ENCODE assay signal across 21 cellular contexts in the genomic region with DNA sequence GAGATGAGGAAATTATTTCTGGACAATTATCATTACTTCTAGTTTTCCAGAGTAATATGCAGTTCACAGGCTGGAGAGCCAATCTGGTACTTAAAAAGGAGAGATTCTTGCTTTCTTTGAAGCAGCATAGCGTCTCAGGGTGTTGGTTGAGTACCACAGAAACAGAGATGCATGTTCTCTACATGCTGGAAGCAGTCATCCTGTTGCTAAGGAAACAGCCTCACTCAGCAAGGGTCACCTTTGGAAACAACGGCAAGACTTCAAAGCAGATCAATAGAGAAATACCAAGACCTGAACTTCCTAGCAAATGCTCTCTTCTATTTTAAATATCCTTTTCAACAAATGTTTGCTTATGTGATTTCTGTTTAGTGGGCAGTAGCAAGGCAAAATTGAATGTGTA.
"Had no signal": no experiment of that assay in that cellular context is flagged by ENCODE, and none has a peak within 500 bp of the region (broad histone marks: within the 10 kb centered on the region; RNA-seq: fewer than 3 reads in every experiment).

No MANE protein-coding gene starts in this region.

- H3K27ac ChIP-seq: body of pancreas, coronary artery, gastrocnemius medialis, heart left ventricle, left lung, spleen, thyroid gland had no signal

- H3K4me3 ChIP-seq: body of pancreas, coronary artery, gastrocnemius medialis, heart left ventricle, left lung, spleen, thyroid gland had no signal

- H3K4me1 Mint-ChIP-seq: activated CD4-positive, alpha-beta T cell treated with anti-CD3 and anti-CD28 coated beads, Interleukin-2, amount 10 ng/mL, durations not matched to agents 24 days and 14 days; activated naive CD8-positive, alpha-beta T cell treated with anti-CD3 and anti-CD28 coated beads, Interleukin-2, amount 10 ng/mL, durations not matched to agents 7 days and 5 days had no signal

- ATAC-seq: activated CD8-positive, alpha-beta T cell treated with anti-CD3 and anti-CD28 coated beads for 36 hours; body of pancreas; esophagus mucosa; gastrocnemius medialis; heart left ventricle; left lung; natural killer cell treated with Interleukin-12 subunit alpha and Interleukin-12 subunit beta and Interleukin-15 and Interleukin-18, amount 100 ng/mL, for 72 hours; stimulated activated naive B cell treated with anti-CD40 and anti-IgM and Interleukin-4, amounts not matched to agents 10 μg/mL and 1 μg/mL and 100 μg/mL, for 72 hours had no signal

- H3K27me3 Mint-ChIP-seq: activated CD4-positive, alpha-beta T cell treated with anti-CD3 and anti-CD28 coated beads, Interleukin-2, amount 10 ng/mL, durations not matched to agents 24 days and 14 days; activated CD8-positive, alpha-beta T cell treated with anti-CD3 and anti-CD28 coated beads for 36 hours; activated naive CD8-positive, alpha-beta T cell treated with anti-CD3 and anti-CD28 coated beads, Interleukin-2, amount 10 ng/mL, durations not matched to agents 7 days and 5 days; activated T-cell treated with anti-CD3 and anti-CD28 coated beads, Interleukin-2, amount 50 U/mL, for 24 hours; natural killer cell treated with Interleukin-12 subunit alpha and Interleukin-12 subunit beta and Interleukin-15 and Interleukin-18, amount 100 ng/mL, for 72 hours had no signal

- DNase-seq: activated CD4-positive, alpha-beta T cell treated with anti-CD3 and anti-CD28 coated beads, Interleukin-2, amount 10 ng/mL, durations not matched to agents 24 days and 14 days; activated CD4-positive, CD25-positive, alpha-beta regulatory T cell; activated CD8-positive, alpha-beta T cell treated with anti-CD3 and anti-CD28 coated beads for 36 hours; activated naive CD4-positive, alpha-beta T cell treated with Interleukin-2 at 50 U/mL for 16 hours; activated naive CD8-positive, alpha-beta T cell treated with anti-CD3 and anti-CD28 coated beads, Interleukin-2, amount 10 ng/mL, durations not matched to agents 7 days and 5 days; activated T-cell treated with anti-CD3 and anti-CD28 coated beads, Interleukin-2, amount 50 U/mL, for 24 hours; amygdala; body of pancreas; effector CD4-positive, alpha-beta T cell; gastrocnemius medialis; heart left ventricle; left lung; spleen; stimulated activated naive B cell treated with anti-CD40 and anti-IgM and Interleukin-4, amounts not matched to agents 10 μg/mL and 1 μg/mL and 100 μg/mL, for 72 hours; T1000; thyroid gland had no signal

- H3K4me3 Mint-ChIP-seq: activated CD4-positive, alpha-beta T cell treated with anti-CD3 and anti-CD28 coated beads, Interleukin-2, amount 10 ng/mL, durations not matched to agents 24 days and 14 days; activated CD8-positive, alpha-beta T cell treated with anti-CD3 and anti-CD28 coated beads for 36 hours; activated naive CD8-positive, alpha-beta T cell treated with anti-CD3 and anti-CD28 coated beads, Interleukin-2, amount 10 ng/mL, durations not matched to agents 7 days and 5 days; activated T-cell treated with anti-CD3 and anti-CD28 coated beads, Interleukin-2, amount 50 U/mL, for 24 hours; mesothelial cell of epicardium; natural killer cell treated with Interleukin-12 subunit alpha and Interleukin-12 subunit beta and Interleukin-15 and Interleukin-18, amount 100 ng/mL, for 72 hours; stimulated activated naive B cell treated with anti-CD40 and anti-IgM and Interleukin-4, amounts not matched to agents 10 μg/mL and 1 μg/mL and 100 μg/mL, for 72 hours had no signal

- H3K9me3 Mint-ChIP-seq: activated CD4-positive, alpha-beta T cell treated with anti-CD3 and anti-CD28 coated beads, Interleukin-2, amount 10 ng/mL, durations not matched to agents 24 days and 14 days; mesothelial cell of epicardium; stimulated activated naive B cell treated with anti-CD40 and anti-IgM and Interleukin-4, amounts not matched to agents 10 μg/mL and 1 μg/mL and 100 μg/mL, for 72 hours had no signal

- H3K27ac Mint-ChIP-seq: activated CD4-positive, alpha-beta T cell treated with anti-CD3 and anti-CD28 coated beads, Interleukin-2, amount 10 ng/mL, durations not matched to agents 24 days and 14 days; activated CD8-positive, alpha-beta T cell treated with anti-CD3 and anti-CD28 coated beads for 36 hours; activated naive CD8-positive, alpha-beta T cell treated with anti-CD3 and anti-CD28 coated beads, Interleukin-2, amount 10 ng/mL, durations not matched to agents 7 days and 5 days; activated T-cell treated with anti-CD3 and anti-CD28 coated beads, Interleukin-2, amount 50 U/mL, for 24 hours; activated T-helper 2 cell treated with anti-CD3 and anti-CD28 coated beads, Interferon-gamma antibody, Interleukin-2, Interleukin-4, amounts not matched to agents 10 μg/mL and 5 μg/mL and 100 μg/mL, durations not matched to agents 14 hours and 24 hours and 36 hours; mesothelial cell of epicardium; natural killer cell treated with Interleukin-12 subunit alpha and Interleukin-12 subunit beta and Interleukin-15 and Interleukin-18, amount 100 ng/mL, for 72 hours; stimulated activated naive B cell treated with anti-CD40 and anti-IgM and Interleukin-4, amounts not matched to agents 10 μg/mL and 1 μg/mL and 100 μg/mL, for 72 hours had no signal

- H3K9me3 ChIP-seq: body of pancreas, gastrocnemius medialis, heart left ventricle, left lung, spleen, thyroid gland had no signal

- H3K36me3 ChIP-seq: gastrocnemius medialis, heart left ventricle, left lung, spleen, thyroid gland had no signal

- H3K36me3 Mint-ChIP-seq: activated naive CD8-positive, alpha-beta T cell treated with anti-CD3 and anti-CD28 coated beads, Interleukin-2, amount 10 ng/mL, durations not matched to agents 7 days and 5 days; mesothelial cell of epicardium; stimulated activated naive B cell treated with anti-CD40 and anti-IgM and Interleukin-4, amounts not matched to agents 10 μg/mL and 1 μg/mL and 100 μg/mL, for 72 hours had no signal

- H3K27me3 ChIP-seq: body of pancreas, gastrocnemius medialis, heart left ventricle, left lung, spleen, thyroid gland had no signal
